8 cellular contexts compared by ENCODE assay signal in the genomic region with DNA sequence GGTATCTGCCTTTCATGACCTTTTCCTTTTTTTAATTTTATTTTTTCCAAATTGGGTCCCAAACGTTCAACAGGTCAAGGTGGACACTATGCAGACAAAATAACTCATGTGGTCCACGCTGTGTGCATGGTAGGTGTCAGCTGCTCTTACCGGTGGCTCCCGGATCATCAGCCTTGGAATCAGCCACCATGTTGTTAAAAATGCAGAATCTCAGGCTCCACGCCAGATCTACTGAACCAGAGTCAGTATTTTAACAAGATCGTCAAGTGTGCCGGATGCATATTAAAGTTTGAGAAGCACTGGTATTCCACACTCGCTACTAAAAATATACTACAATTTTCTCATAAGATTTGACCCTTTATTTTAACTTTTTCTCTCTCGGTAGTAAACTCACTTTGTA. TPM values are rescaled to one million over a fixed set of nuclear protein-coding genes. Genes with fewer than 3 reads are reported as not detected.
DNase-seq lines count a peak whose midpoint lies in the region; FAIRE-seq and TF ChIP-seq lines count a peak whose summit lies in the region.

No MANE protein-coding gene starts in this region.

- 18% methylated on average over 9 of the region's 9 CpGs for WGBS in suprapubic skin

- H3K36me3 ChIP-seq in kidney (ENCODE audit: control insufficient read depth in 1 of 2, insufficient read depth in 2 of 2, low read length in 2 of 2) (no peaks in the 10 kb centered on the region), suprapubic skin (no peaks in the 10 kb centered on the region)

- no peak for TF ChIP-seq EP300 in suprapubic skin (IDR thresholded peaks at IDR 0.05)

- TF ChIP-seq CTCF in kidney (IDR thresholded peaks at IDR 0.05; ENCODE audit: borderline replicate concordance, extremely low read depth, insufficient read depth) (no peak), suprapubic skin (IDR thresholded peaks at IDR 0.05) (no peak)

- H3K9me3 ChIP-seq in kidney (ENCODE audit: control insufficient read depth in 1 of 2, low read length in 2 of 2): no peaks in the 10 kb centered on the region
- H3K9me3 ChIP-seq in suprapubic skin: no peaks in the 10 kb centered on the region

- no peak for TF ChIP-seq POLR2A in suprapubic skin (IDR thresholded peaks at IDR 0.05)

- FAIRE-seq in kidney (lab: Jason Lieb, UNC): no peak

- intact Hi-C loops in kidney (cut with DNase I): no loop called here

- no peak for DNase-seq in T-helper 2 cell treated with Interferon-gamma antibody and Interleukin-4, amounts not matched to agents 5 μg/mL and 100 μg/mL, for 36 hours (ENCODE audit: low spot score)
- DNase-seq in T-helper 2 cell (no peak), kidney (no peak), suprapubic skin (ENCODE audit: low spot score in 2 of 2) (no peak), NCI-H774 (lab: John Stamatoyannopoulos, UW) (no peak), NCI-H446 (lab: John Stamatoyannopoulos, UW) (no peak)
- DNase-seq in stimulated activated CD4-positive, alpha-beta T cell treated with anti-CD3 and anti-CD28 coated beads, Interleukin-2, amount 100 ng/mL, for 48 hours: no peak

- H3K27ac ChIP-seq in kidney (ENCODE audit: low read depth in 2 of 2, low read length in 2 of 2): peak overlapping the region in 1 of 2 donors; percentile 9
- peak overlapping the region; percentile 88 for H3K27ac ChIP-seq in suprapubic skin

- peaks cover 2% of the 10 kb centered on the region for H3K4me1 Mint-ChIP-seq in T-helper 2 cell treated with Interferon-gamma antibody and Interleukin-4, amounts not matched to agents 5 μg/mL and 100 μg/mL, for 36 hours (ENCODE audit: low read depth)
- H3K4me1 Mint-ChIP-seq in activated naive CD8-positive, alpha-beta T cell (ENCODE audit: low read depth): peaks cover 5% of the 10 kb centered on the region

- peak overlapping the region in 1 of 2 donors; percentile 59 for H3K9ac ChIP-seq in kidney (ENCODE audit: low read length in 2 of 2)

- H3K4me1 ChIP-seq in kidney (ENCODE audit: control insufficient read depth in 1 of 2, insufficient read depth in 1 of 2, low read depth in 1 of 2, low read length in 2 of 2) (no peaks in the 10 kb centered on the region), suprapubic skin (peaks cover 20% of the 10 kb centered on the region)

- no peaks in the 10 kb centered on the region for H3K27me3 ChIP-seq in suprapubic skin

- H3K27ac Mint-ChIP-seq in T-helper 2 cell treated with Interferon-gamma antibody and Interleukin-4, amounts not matched to agents 5 μg/mL and 100 μg/mL, for 36 hours: no peak overlapping the region
- no peak overlapping the region for H3K27ac Mint-ChIP-seq in activated naive CD8-positive, alpha-beta T cell

- H3K4me3 ChIP-seq in kidney (ENCODE audit: low read length in 2 of 2): peak overlapping the region; percentile 46 to 76
- H3K4me3 ChIP-seq in suprapubic skin: peak overlapping the region; percentile 78

- H3K9me3 Mint-ChIP-seq in T-helper 2 cell treated with Interferon-gamma antibody and Interleukin-4, amounts not matched to agents 5 μg/mL and 100 μg/mL, for 36 hours: no peaks in the 10 kb centered on the region
- H3K9me3 Mint-ChIP-seq in activated naive CD8-positive, alpha-beta T cell (ENCODE audit: low read depth): no peaks in the 10 kb centered on the region

- H3K4me3 Mint-ChIP-seq in T-helper 2 cell treated with Interferon-gamma antibody and Interleukin-4, amounts not matched to agents 5 μg/mL and 100 μg/mL, for 36 hours: peak overlapping the region; percentile 79
- peak overlapping the region; percentile 91 for H3K4me3 Mint-ChIP-seq in activated naive CD8-positive, alpha-beta T cell

- peaks cover 46% of the 10 kb centered on the region for H3K27me3 Mint-ChIP-seq in T-helper 2 cell treated with Interferon-gamma antibody and Interleukin-4, amounts not matched to agents 5 μg/mL and 100 μg/mL, for 36 hours (ENCODE audit: low read depth)
- H3K27me3 Mint-ChIP-seq in activated naive CD8-positive, alpha-beta T cell: peaks cover 33% of the 10 kb centered on the region

- H3K36me3 Mint-ChIP-seq in T-helper 2 cell treated with Interferon-gamma antibody and Interleukin-4, amounts not matched to agents 5 μg/mL and 100 μg/mL, for 36 hours (ENCODE audit: low read depth): no peaks in the 10 kb centered on the region
- no peaks in the 10 kb centered on the region for H3K36me3 Mint-ChIP-seq in activated naive CD8-positive, alpha-beta T cell

RNA-seq across cellular contexts. Expression of a gene that starts 0.6 kb away (rescaled TPM):
- total RNA-seq in kidney (14.2 TPM), suprapubic skin (10 to 100 TPM; 39.7 to 50.9 (median 46.0) TPM)
- 1.2 TPM for polyA plus RNA-seq in kidney (ENCODE audit: insufficient read depth, low read depth, low replicate concordance)
